ENCODE assay signal across 13 cellular contexts in genomic region chr12:106179086-106179485, GRCh38. TPM values are rescaled to one million over a fixed set of nuclear protein-coding genes. Genes with fewer than 3 reads are reported as not detected.
DNase-seq lines count a peak whose midpoint lies in the region; ATAC-seq, FAIRE-seq and TF ChIP-seq lines count a peak whose summit lies in the region.
"Had no signal": no experiment of that assay in that cellular context is flagged by ENCODE, and none has a peak within 500 bp of the region (broad histone marks: within the 10 kb centered on the region; RNA-seq: fewer than 3 reads in every experiment).

No MANE protein-coding gene starts in this region.

- H3K4me1 ChIP-seq in HepG2 (ENCODE audit: insufficient read depth, low read length): peaks cover 28% of the 10 kb centered on the region
- no peaks in the 10 kb centered on the region for H3K4me1 ChIP-seq in right lobe of liver
- H3K4me1 ChIP-seq in K562 (replicated peaks in 1 of 2; ENCODE audit: control insufficient read depth in 2 of 2, insufficient read depth in 2 of 2, low read length in 2 of 2): no peaks in the 10 kb centered on the region

- H4K20me1 ChIP-seq in HepG2 (ENCODE audit: insufficient read depth, low read length) (no peaks in the 10 kb centered on the region), K562 (replicated peaks; ENCODE audit: control insufficient read depth, insufficient read depth, low read length) (no peaks in the 10 kb centered on the region)

- TF ChIP-seq CTCF in HepG2 (CRISPR knock-in tag; IDR thresholded peaks at IDR 0.05): no peak
- no peak for TF ChIP-seq CTCF in right lobe of liver (IDR thresholded peaks at IDR 0.05)
- TF ChIP-seq CTCF in K562 (IDR thresholded peaks at IDR 0.05 in 2 of 3, conservative IDR thresholded peaks at IDR 0.05 in 1 of 3; ENCODE audit: insufficient read depth in 2 of 3, low read depth in 1 of 3, low read length in 3 of 3): no peak
- TF ChIP-seq CTCF in nephron (IDR thresholded peaks at IDR 0.05; ENCODE audit: unreplicated experiment in 3 of 3): no peak
- TF ChIP-seq CTCF in activated CD8-positive, alpha-beta T cell treated with anti-CD3 and anti-CD28 coated beads for 36 hours (IDR thresholded peaks at IDR 0.05): no peak

- TF ChIP-seq POLR2A in HepG2 (IDR thresholded peaks at IDR 0.05; ENCODE audit: insufficient read depth in 1 of 2, low read depth in 2 of 2, low read length in 2 of 2): no peak
- no peak for TF ChIP-seq POLR2A in right lobe of liver (IDR thresholded peaks at IDR 0.05)
- TF ChIP-seq POLR2A in K562 (conservative IDR thresholded peaks at IDR 0.05): no peak

- in situ Hi-C loops in HepG2 (cut with HindIII; ENCODE audit: extremely low pct_ligation_motif_present, low pct_unique_long_range_greater_than_20kb): no loop called here
- in situ Hi-C loops in K562 (cut with MboI): no loop called here

- peak overlapping the region; percentile 42 for H3K27ac ChIP-seq in HepG2 (ENCODE audit: extremely low read length, insufficient read depth, low read length)
- no peak overlapping the region for H3K27ac ChIP-seq in right lobe of liver
- no peak overlapping the region for H3K27ac ChIP-seq in K562 (ENCODE audit: extremely low read depth, low read depth, low read length)
- H3K27ac ChIP-seq: KMS-11 had no signal

- H3K4me3 Mint-ChIP-seq in nephron: no peak overlapping the region
- H3K4me3 Mint-ChIP-seq in activated CD8-positive, alpha-beta T cell treated with anti-CD3 and anti-CD28 coated beads, Interleukin-2, amount 10 ng/mL, durations not matched to agents 7 days and 5 days: no peak overlapping the region
- no peak overlapping the region for H3K4me3 Mint-ChIP-seq in naive thymus-derived CD8-positive, alpha-beta T cell
- no peak overlapping the region for H3K4me3 Mint-ChIP-seq in activated CD8-positive, alpha-beta T cell treated with anti-CD3 and anti-CD28 coated beads for 36 hours
- H3K4me3 Mint-ChIP-seq: activated naive CD8-positive, alpha-beta T cell treated with anti-CD3 and anti-CD28 coated beads, Interleukin-2, amount 10 ng/mL, durations not matched to agents 7 days and 5 days had no signal

- DNase-seq in HepG2 (ENCODE audit: low spot score) (peak; percentile 38), right lobe of liver (no peak), K562 (ENCODE audit: extremely low read depth in 1 of 4, low spot score in 3 of 4) (no peak)
- no peak for DNase-seq in activated CD8-positive, alpha-beta T cell treated with anti-CD3 and anti-CD28 coated beads, Interleukin-2, amount 10 ng/mL, durations not matched to agents 7 days and 5 days
- no peak for DNase-seq in naive thymus-derived CD8-positive, alpha-beta T cell
- no peak for DNase-seq in activated CD8-positive, alpha-beta T cell treated with anti-CD3 and anti-CD28 coated beads for 36 hours
- DNase-seq: activated CD4-positive, alpha-beta T cell treated with anti-CD3 and anti-CD28 coated beads for 4 hours; activated naive CD8-positive, alpha-beta T cell treated with anti-CD3 and anti-CD28 coated beads, Interleukin-2, amount 10 ng/mL, durations not matched to agents 7 days and 5 days; erythroblast; stimulated activated CD4-positive, alpha-beta T cell treated with anti-CD3 and anti-CD28 coated beads, Interleukin-1b, Interleukin-23, amount 100 ng/mL, for 48 hours had no signal

- no peak for TF ChIP-seq EP300 in HepG2 (IDR thresholded peaks at IDR 0.05; ENCODE audit: low read depth in 2 of 2, low read length in 2 of 2)
- TF ChIP-seq EP300 in HepG2 (CRISPR knock-in tag; IDR thresholded peaks at IDR 0.05; ENCODE audit: borderline replicate concordance): no peak
- TF ChIP-seq EP300 in K562 (IDR thresholded peaks at IDR 0.05; ENCODE audit: low read length): no peak

- FAIRE-seq in HepG2 (lab: Jason Lieb, UNC): peak; percentile 49
- FAIRE-seq in K562 (lab: Jason Lieb, UNC): no peak

- H3K9me3 ChIP-seq in HepG2 (ENCODE audit: low read length) (no peaks in the 10 kb centered on the region), right lobe of liver (no peaks in the 10 kb centered on the region), K562 (replicated peaks; ENCODE audit: control insufficient read depth, insufficient read depth, low read depth, low read length) (no peaks in the 10 kb centered on the region)

- TF ChIP-seq RAD21 in HepG2 (CRISPR knock-in tag; IDR thresholded peaks at IDR 0.05) (no peak), K562 (CRISPR knock-in tag; conservative IDR thresholded peaks at IDR 0.05 in 1 of 2, IDR thresholded peaks at IDR 0.05 in 1 of 2) (no peak)

- BruUV-seq in HepG2 (replicated peaks; lab: Mats Ljungman, UMichigan) (no TSS peak), K562 (replicated peaks; lab: Mats Ljungman, UMichigan) (no TSS peak)

- peak overlapping the region; percentile 63 for H3K4me2 ChIP-seq in HepG2 (ENCODE audit: low read depth, low read length)
- no peak overlapping the region for H3K4me2 ChIP-seq in K562 (ENCODE audit: insufficient read depth, low read length)
- H3K4me2 ChIP-seq: KMS-11 had no signal

- intact Hi-C loops in HepG2 (cut with micrococcal nuclease; ENCODE audit: unreplicated experiment): no loop called here
- intact Hi-C loops in right lobe of liver (cut with DNase I): no loop called here
- intact Hi-C loops in K562 (cut with micrococcal nuclease): no loop called here
- intact Hi-C loops in activated CD8-positive, alpha-beta T cell treated with anti-CD3 and anti-CD28 coated beads for 36 hours (cut with micrococcal nuclease): no loop called here

- H3K27ac Mint-ChIP-seq in nephron: peak overlapping the region; percentile 18 to 78 (median 78)
- no peak overlapping the region for H3K27ac Mint-ChIP-seq in activated CD8-positive, alpha-beta T cell treated with anti-CD3 and anti-CD28 coated beads, Interleukin-2, amount 10 ng/mL, durations not matched to agents 7 days and 5 days
- H3K27ac Mint-ChIP-seq in naive thymus-derived CD8-positive, alpha-beta T cell: no peak overlapping the region
- H3K27ac Mint-ChIP-seq in activated CD8-positive, alpha-beta T cell treated with anti-CD3 and anti-CD28 coated beads for 36 hours: no peak overlapping the region
- H3K27ac Mint-ChIP-seq: activated naive CD8-positive, alpha-beta T cell treated with anti-CD3 and anti-CD28 coated beads, Interleukin-2, amount 10 ng/mL, durations not matched to agents 7 days and 5 days had no signal

- H3K4me3 ChIP-seq in HepG2 (replicated peaks in 1 of 3; ENCODE audit: insufficient read depth in 1 of 3, low read depth in 2 of 3, low read length in 3 of 3) (no peak overlapping the region), right lobe of liver (no peak overlapping the region), K562 (no peak overlapping the region)

- H3K27me3 ChIP-seq in HepG2 (ENCODE audit: control insufficient read depth in 1 of 2, insufficient read depth in 2 of 2, low read length in 2 of 2) (no peaks in the 10 kb centered on the region), right lobe of liver (no peaks in the 10 kb centered on the region), K562 (ENCODE audit: control insufficient read depth in 2 of 2, insufficient read depth in 2 of 2, low read length in 2 of 2) (peaks cover 3 to 20% of the 10 kb centered on the region in 2 experiments; a peak in 4 of 5 replicates)

- no peaks in the 10 kb centered on the region for H3K36me3 ChIP-seq in HepG2 (replicated peaks in 1 of 2; ENCODE audit: control insufficient read depth in 1 of 2, insufficient read depth in 2 of 2, low read length in 2 of 2)
- H3K36me3 ChIP-seq in right lobe of liver: no peaks in the 10 kb centered on the region
- no peaks in the 10 kb centered on the region for H3K36me3 ChIP-seq in K562 (ENCODE audit: control insufficient read depth, insufficient read depth, low read length)

- ATAC-seq in HepG2: peak; percentile 81
- no peak for ATAC-seq in right lobe of liver
- ATAC-seq in K562: no peak
- no peak for ATAC-seq in activated CD8-positive, alpha-beta T cell treated with anti-CD3 and anti-CD28 coated beads, Interleukin-2, amount 10 ng/mL, durations not matched to agents 7 days and 5 days
- ATAC-seq in naive thymus-derived CD8-positive, alpha-beta T cell: no peak
- no peak for ATAC-seq in activated CD8-positive, alpha-beta T cell treated with anti-CD3 and anti-CD28 coated beads for 36 hours
- no peak for ATAC-seq in HG03175 (IDR thresholded peaks at IDR 0.05; ENCODE audit: unreplicated experiment)

- no peaks in the 10 kb centered on the region for H3K79me2 ChIP-seq in HepG2 (ENCODE audit: insufficient read depth, low read length)
- no peaks in the 10 kb centered on the region for H3K79me2 ChIP-seq in K562 (ENCODE audit: control insufficient read depth, insufficient read depth, low read length)

- 0% methylated on average over 3 of the region's 3 CpGs for WGBS in HepG2 (ENCODE audit: low lambda C conversion rate)
- 60% methylated on average over 2 of the region's 3 CpGs for WGBS in right lobe of liver (ENCODE audit: insufficient coverage, low coverage, low lambda C conversion rate, missing lambda C conversion rate)
- WGBS in K562 (ENCODE audit: insufficient coverage, low coverage, missing lambda C conversion rate): 5% methylated on average over 3 of the region's 3 CpGs

- H3K4me1 Mint-ChIP-seq in nephron: peaks cover 19% of the 10 kb centered on the region
- no peaks in the 10 kb centered on the region for H3K4me1 Mint-ChIP-seq in activated CD8-positive, alpha-beta T cell treated with anti-CD3 and anti-CD28 coated beads, Interleukin-2, amount 10 ng/mL, durations not matched to agents 7 days and 5 days (ENCODE audit: low read depth)
- H3K4me1 Mint-ChIP-seq in naive thymus-derived CD8-positive, alpha-beta T cell: no peaks in the 10 kb centered on the region
- H3K4me1 Mint-ChIP-seq in activated CD8-positive, alpha-beta T cell treated with anti-CD3 and anti-CD28 coated beads for 36 hours (ENCODE audit: low read depth): no peaks in the 10 kb centered on the region
- H3K4me1 Mint-ChIP-seq: activated naive CD8-positive, alpha-beta T cell treated with anti-CD3 and anti-CD28 coated beads, Interleukin-2, amount 10 ng/mL, durations not matched to agents 7 days and 5 days had no signal

- H3K9me3 Mint-ChIP-seq in nephron: no peaks in the 10 kb centered on the region
- H3K9me3 Mint-ChIP-seq in activated CD8-positive, alpha-beta T cell treated with anti-CD3 and anti-CD28 coated beads, Interleukin-2, amount 10 ng/mL, durations not matched to agents 7 days and 5 days (ENCODE audit: insufficient read depth): no peaks in the 10 kb centered on the region
- H3K9me3 Mint-ChIP-seq in naive thymus-derived CD8-positive, alpha-beta T cell: no peaks in the 10 kb centered on the region
- no peaks in the 10 kb centered on the region for H3K9me3 Mint-ChIP-seq in activated CD8-positive, alpha-beta T cell treated with anti-CD3 and anti-CD28 coated beads for 36 hours
- H3K9me3 Mint-ChIP-seq: activated naive CD8-positive, alpha-beta T cell treated with anti-CD3 and anti-CD28 coated beads, Interleukin-2, amount 10 ng/mL, durations not matched to agents 7 days and 5 days had no signal

- H3K27me3 Mint-ChIP-seq in nephron (ENCODE audit: low read depth): peaks cover 4% of the 10 kb centered on the region
- peaks cover 2% of the 10 kb centered on the region for H3K27me3 Mint-ChIP-seq in activated CD8-positive, alpha-beta T cell treated with anti-CD3 and anti-CD28 coated beads, Interleukin-2, amount 10 ng/mL, durations not matched to agents 7 days and 5 days (ENCODE audit: low read depth)
- peaks cover 6 to 22% (median 9%) of the 10 kb centered on the region in 5 donors for H3K27me3 Mint-ChIP-seq in naive thymus-derived CD8-positive, alpha-beta T cell
- peaks cover 4% of the 10 kb centered on the region for H3K27me3 Mint-ChIP-seq in activated CD8-positive, alpha-beta T cell treated with anti-CD3 and anti-CD28 coated beads for 36 hours

- no peaks in the 10 kb centered on the region for H3K36me3 Mint-ChIP-seq in nephron (ENCODE audit: low read depth)
- H3K36me3 Mint-ChIP-seq in activated CD8-positive, alpha-beta T cell treated with anti-CD3 and anti-CD28 coated beads, Interleukin-2, amount 10 ng/mL, durations not matched to agents 7 days and 5 days (ENCODE audit: low read depth): no peaks in the 10 kb centered on the region
- no peaks in the 10 kb centered on the region for H3K36me3 Mint-ChIP-seq in naive thymus-derived CD8-positive, alpha-beta T cell
- no peaks in the 10 kb centered on the region for H3K36me3 Mint-ChIP-seq in activated CD8-positive, alpha-beta T cell treated with anti-CD3 and anti-CD28 coated beads for 36 hours (ENCODE audit: low read depth)
- H3K36me3 Mint-ChIP-seq: activated naive CD8-positive, alpha-beta T cell treated with anti-CD3 and anti-CD28 coated beads, Interleukin-2, amount 10 ng/mL, durations not matched to agents 7 days and 5 days had no signal

- no peak overlapping the region for H3K9ac ChIP-seq in HepG2 (ENCODE audit: insufficient read depth, low read depth, low read length)
- H3K9ac ChIP-seq in K562 (ENCODE audit: insufficient read depth in 1 of 2, low read depth in 2 of 2, low read length in 2 of 2): no peak overlapping the region
- H3K9ac ChIP-seq: KMS-11 had no signal

- no peak overlapping the region for H2AFZ ChIP-seq in HepG2 (ENCODE audit: low read length)
- no peak overlapping the region for H2AFZ ChIP-seq in K562 (ENCODE audit: low read depth, low read length)

- POLR2A ChIA-PET in HepG2 (lab: Yijun Ruan, JAX) (no interaction called here), K562 (lab: Yijun Ruan, JAX) (interaction anchor here (1.4 kb wide), 1 partner anchor 10 kb away, joined by 4 read pairs; no protein-coding TSS in a partner anchor)
- POLR2A ChIA-PET in activated CD8-positive, alpha-beta T cell treated with anti-CD3 and anti-CD28 coated beads, Interleukin-2, amount 10 ng/mL, durations not matched to agents 7 days and 5 days (lab: Charles Lee): no interaction called here
- POLR2A ChIA-PET in naive thymus-derived CD8-positive, alpha-beta T cell (lab: Charles Lee): no interaction called here
- POLR2A ChIA-PET in activated CD8-positive, alpha-beta T cell treated with anti-CD3 and anti-CD28 coated beads for 36 hours (lab: Charles Lee): no interaction called here

- no peaks in the 10 kb centered on the region for H3K9me1 ChIP-seq in K562 (ENCODE audit: control insufficient read depth, insufficient read depth, low read length)

- CTCF ChIA-PET in HepG2 (lab: Yijun Ruan, JAX; ENCODE audit: low intra/inter-chr PET ratio, low total read pairs): no interaction called here
- CTCF ChIA-PET in K562 (lab: Yijun Ruan, JAX; ENCODE audit: low intra/inter-chr PET ratio): no interaction called here
- CTCF ChIA-PET in activated CD8-positive, alpha-beta T cell treated with anti-CD3 and anti-CD28 coated beads, Interleukin-2, amount 10 ng/mL, durations not matched to agents 7 days and 5 days (lab: Charles Lee): no interaction called here
- CTCF ChIA-PET in activated CD8-positive, alpha-beta T cell treated with anti-CD3 and anti-CD28 coated beads for 36 hours (lab: Charles Lee): no interaction called here

RNA-seq across cellular contexts. Expression of gene NUAK1, which starts 40.3 kb away (rescaled TPM):
- total RNA-seq in HepG2 (2016; rRNA removed; fragmentation: Illumina TruSeq; extraction: Trizol) (1.9 and 2.0 TPM in 2 replicates), right lobe of liver (10 to 100 TPM in 1 of 6 experiments, 1 to 10 TPM in 5; 2.0 to 11.0 (median 3.5) TPM), K562 (2014; rRNA removed) (not detected in 2 replicates), K562 (2014; rRNA removed; fragmentation: Illumina TruSeq; extraction: Trizol) (not detected in 2 replicates), K562 (2015; rRNA removed; fragmentation: Illumina TruSeq; extraction: Trizol) (not detected in 2 replicates), K562 (2021) (0.02 TPM in 2 replicates)
- total RNA-seq in HepG2 (2016; cell fraction: cytosol; rRNA removed; fragmentation: Illumina TruSeq; extraction: Trizol; ENCODE audit: low read depth): 0.20 and 1.1 TPM in 2 replicates
- 1.7 and 2.1 TPM in 2 replicates for total RNA-seq in HepG2 (2016; cell fraction: insoluble cytoplasmic fraction; rRNA removed; fragmentation: Illumina TruSeq; extraction: Trizol)
- total RNA-seq in HepG2 (2016; cell fraction: membrane; rRNA removed; fragmentation: Illumina TruSeq; extraction: Trizol): 1.1 and 1.8 TPM in 2 replicates
- 1.8 and 1.9 TPM in 2 replicates for total RNA-seq in HepG2 (2016; cell fraction: nucleus; rRNA removed; fragmentation: Illumina TruSeq; extraction: Trizol)
- polyA plus RNA-seq in HepG2 (2011; rRNA removed) (0.74 and 1.7 TPM in 2 replicates), K562 (2011; rRNA removed) (not detected in 2 replicates), K562 (2014; fragmentation: Illumina TruSeq; extraction: Trizol) (not detected in 2 replicates), K562 (2014; fragmentation: Nextera tagmentation; extraction: Ambion mirVana) (not detected), K562 (2014; rRNA removed) (not detected in 2 replicates)
- polyA plus RNA-seq in HepG2 (2011; cell fraction: cytosol; rRNA removed): 0.79 and 1.2 TPM in 2 replicates
- polyA plus RNA-seq in HepG2 (2011; cell fraction: nucleus; rRNA removed): 0.69 and 1.3 TPM in 2 replicates
- 0.40 and 1.4 TPM in 2 replicates for polyA plus RNA-seq in HepG2 (2012)
- 0.08 and 0.11 TPM in 2 replicates for polyA plus RNA-seq in HepG2 (2016; cell fraction: cytosol; fragmentation: Illumina TruSeq; extraction: Trizol; ENCODE audit: low read depth)
- 1.7 TPM in 2 replicates for polyA plus RNA-seq in HepG2 (2016; cell fraction: insoluble cytoplasmic fraction; fragmentation: Illumina TruSeq; extraction: Trizol; ENCODE audit: low read depth)
- 0.32 and 0.37 TPM in 2 replicates for polyA plus RNA-seq in HepG2 (2016; cell fraction: membrane; fragmentation: Illumina TruSeq; extraction: Trizol; ENCODE audit: low read depth)
- polyA plus RNA-seq in HepG2 (2016; cell fraction: nucleus; fragmentation: Illumina TruSeq; extraction: Trizol; ENCODE audit: insufficient read depth, low read depth): 1.9 TPM in 2 replicates
- 2.5 and 4.9 TPM in 2 replicates for polyA minus RNA-seq in HepG2 (2011; rRNA and poly(A)+ RNA removed; ENCODE audit: low replicate concordance)
- 0.89 and 1.6 TPM in 2 replicates for polyA minus RNA-seq in HepG2 (2011; cell fraction: cytosol; rRNA and poly(A)+ RNA removed)
- 1.6 and 2.3 TPM in 2 replicates for polyA minus RNA-seq in HepG2 (2011; cell fraction: nucleus; rRNA and poly(A)+ RNA removed)
- total RNA-seq in K562 (2011; cell fraction: chromatin; rRNA removed; ENCODE audit: low replicate concordance): not detected in 2 replicates
- not detected in 2 replicates for total RNA-seq in K562 (2011; cell fraction: nucleolus; rRNA removed)
- not detected in 2 replicates for total RNA-seq in K562 (2011; cell fraction: nucleoplasm; rRNA removed)
- 0.22 TPM in 1 of 2 replicates, not detected in the other for polyA plus RNA-seq in K562 (2011; cell fraction: cytosol; rRNA removed)
- polyA plus RNA-seq in K562 (2011; cell fraction: nucleus; rRNA removed): not detected in 2 replicates
- not detected in 2 replicates for polyA plus RNA-seq in K562 (2012)
- not detected in 2 replicates for polyA minus RNA-seq in K562 (2011; rRNA and poly(A)+ RNA removed)
- not detected in 2 replicates for polyA minus RNA-seq in K562 (2011; cell fraction: cytosol; rRNA and poly(A)+ RNA removed)
- polyA minus RNA-seq in K562 (2011; cell fraction: nucleus; rRNA and poly(A)+ RNA removed): not detected in 2 replicates
- total RNA-seq in activated CD8-positive, alpha-beta T cell treated with anti-CD3 and anti-CD28 coated beads, Interleukin-2, amount 10 ng/mL, durations not matched to agents 7 days and 5 days: not detected
- not detected for total RNA-seq in naive thymus-derived CD8-positive, alpha-beta T cell
- polyA plus RNA-seq in naive thymus-derived CD8-positive, alpha-beta T cell: under 1 TPM in 1 of 3 donors, not detected in 2; 0.08 TPM
- not detected for total RNA-seq in activated CD8-positive, alpha-beta T cell treated with anti-CD3 and anti-CD28 coated beads for 36 hours
- total RNA-seq: activated naive CD8-positive, alpha-beta T cell treated with anti-CD3 and anti-CD28 coated beads, Interleukin-2, amount 10 ng/mL, durations not matched to agents 7 days and 5 days had no signal

Comparison
In these comparisons a context has a peak if more than half of its experiments do, and no peak if none do; other contexts are left out.
1. H3K27ac Mint-ChIP-seq: peak in nephron (3 of 3); none in activated CD8-positive, alpha-beta T cell treated with anti-CD3 and anti-CD28 coated beads, Interleukin-2, amount 10 ng/mL, durations not matched to agents 7 days and 5 days (single experiment), naive thymus-derived CD8-positive, alpha-beta T cell (0 of 10) and activated CD8-positive, alpha-beta T cell treated with anti-CD3 and anti-CD28 coated beads for 36 hours (single experiment).
2. Of the 241 proteins assayed by ChIP-seq in both HepG2 and K562: peak only in HepG2: GABPB1, GATAD2A, NCOA2, PHF21A, PHF8, ZFX and 1 more; only in K562: none; in both: none; in neither: 233; mixed calls (peak in some experiments, not most) for 1.